In the genomic region with DNA sequence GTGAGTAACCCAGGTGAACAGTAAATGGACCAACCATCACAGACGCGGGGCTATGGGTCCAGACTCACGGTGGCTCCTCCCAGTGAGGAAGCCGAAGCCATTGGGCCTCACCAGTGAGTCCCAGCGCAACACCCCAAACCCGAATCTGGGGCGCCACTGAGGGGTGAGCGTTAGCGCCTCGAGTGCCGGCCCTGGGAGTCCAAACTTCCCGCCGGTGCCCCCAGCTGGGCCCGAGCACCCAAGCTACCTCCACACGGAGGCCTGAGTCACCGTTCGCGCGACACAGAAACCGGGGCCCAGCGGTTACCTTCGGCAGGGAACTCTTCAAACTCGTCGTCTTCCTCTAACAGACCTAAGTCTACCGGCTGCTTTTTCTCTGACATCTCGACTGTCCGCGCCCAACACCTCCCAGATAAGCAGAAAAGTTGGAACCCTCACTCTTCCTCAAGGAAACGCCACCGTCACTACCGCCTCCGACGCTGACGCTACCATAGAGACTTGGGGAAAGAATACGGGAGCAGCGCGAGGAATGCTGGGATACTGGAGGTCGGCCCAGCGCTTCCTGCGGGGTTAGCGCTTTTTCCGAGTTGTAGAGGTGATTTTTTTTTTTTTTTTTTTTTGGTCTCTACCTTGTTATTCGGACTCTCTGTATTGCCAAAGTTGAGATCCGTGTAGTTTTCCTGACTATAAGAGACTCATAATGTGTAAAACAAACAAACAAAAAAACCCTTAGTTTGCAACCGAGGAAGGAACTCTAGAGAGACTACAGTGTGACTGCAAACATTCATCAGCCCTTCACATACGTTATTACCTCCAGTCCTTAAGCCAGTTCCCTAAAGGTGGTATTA, we compare ENCODE assay signal across 8 cellular contexts. TPM values are rescaled to one million over a fixed set of nuclear protein-coding genes. Genes with fewer than 3 reads are reported as not detected.
DNase-seq lines count a peak whose midpoint lies in the region; ATAC-seq and TF ChIP-seq lines count a peak whose summit lies in the region.

A gene (minus strand): TSS at position 466 of the 848 bp plus-strand sequence. CDS start 83 bp downstream, at position 383.

- peak within 1 kb of the TSS; percentile 91 for H3K9ac ChIP-seq in fibroblast of lung (ENCODE audit: insufficient read depth, low read length)

- peaks cover 0 to 12% (median 0%) of the 10 kb centered on the region in 4 donors for H3K4me1 ChIP-seq in Peyer's patch
- peaks cover 7% of the 10 kb centered on the region for H3K4me1 ChIP-seq in fibroblast of lung (ENCODE audit: control insufficient read depth, extremely low read depth, insufficient read depth, low read length)
- H3K4me1 ChIP-seq in naive thymus-derived CD4-positive, alpha-beta T cell (ENCODE audit: control insufficient read depth in 2 of 2, insufficient read depth in 2 of 2, low read length in 2 of 2) = peaks cover 13 to 14% of the 10 kb centered on the region in 2 donors

- intact Hi-C loops in activated T-helper 1 cell treated with anti-CD3 and anti-CD28 coated beads, Interleukin-12 subunit alpha, Interleukin-12 subunit beta, Interleukin-2, Interleukin-4 antibody, amounts not matched to agents 30 ng/mL and 10 ng/mL and 1 ng/mL, durations not matched to agents 14 hours and 24 hours and 36 hours (cut with micrococcal nuclease) = loop anchor here (1.0 to 5.0 kb wide), 4 partner anchors 128 to 408 kb away; a partner anchor contains a TSS
- intact Hi-C loops in naive thymus-derived CD4-positive, alpha-beta T cell (cut with micrococcal nuclease) = loop anchor here (1.0 to 10.0 kb wide), 7 partner anchors 19 to 408 kb away; a partner anchor contains a TSS

- TF ChIP-seq CTCF in Peyer's patch (IDR thresholded peaks at IDR 0.05) = no peak
- no peak for TF ChIP-seq CTCF in fibroblast of lung (conservative IDR thresholded peaks at IDR 0.05 in 1 of 2, IDR thresholded peaks at IDR 0.05 in 1 of 2; ENCODE audit: low read depth in 1 of 2, low read length in 2 of 2)

- H3K4me1 Mint-ChIP-seq in activated T-helper 1 cell treated with anti-CD3 and anti-CD28 coated beads, Interleukin-12 subunit alpha, Interleukin-12 subunit beta, Interleukin-2, Interleukin-4 antibody, amounts not matched to agents 30 ng/mL and 10 ng/mL and 1 ng/mL, durations not matched to agents 14 hours and 24 hours and 36 hours (ENCODE audit: low read depth) = peaks cover 14% of the 10 kb centered on the region
- H3K4me1 Mint-ChIP-seq in naive thymus-derived CD4-positive, alpha-beta T cell = peaks cover 16 to 52% (median 42%) of the 10 kb centered on the region in 7 donors
- peaks cover 10 to 15% of the 10 kb centered on the region in 2 donors for H3K4me1 Mint-ChIP-seq in stimulated activated naive B cell treated with anti-CD40 and anti-IgM and Interleukin-4, amounts not matched to agents 10 μg/mL and 1 μg/mL and 100 μg/mL, for 72 hours

- no peak for TF ChIP-seq EP300 in Ishikawa (IDR thresholded peaks at IDR 0.05; ENCODE audit: borderline replicate concordance)

- H3K4me3 ChIP-seq in Peyer's patch (peak within 1 kb of the TSS; percentile 56 to 93 (median 86)), fibroblast of lung (replicated peaks in 1 of 4; ENCODE audit: control extremely low read depth in 1 of 4, insufficient read depth in 1 of 4, low read depth in 3 of 4, low read length in 4 of 4) (peak within 1 kb of the TSS; percentile 83 to 99 (median 92))
- H3K4me3 ChIP-seq in naive thymus-derived CD4-positive, alpha-beta T cell (ENCODE audit: low read length) = peak within 1 kb of the TSS; percentile 70

- H4K20me1 ChIP-seq in fibroblast of lung (ENCODE audit: control insufficient read depth, extremely low read depth, insufficient read depth, low read length) = no peaks in the 10 kb centered on the region

- peak in 1 of 2 donors; percentile 33 for TF ChIP-seq POLR2A in Peyer's patch (IDR thresholded peaks at IDR 0.05)

- H2AFZ ChIP-seq in fibroblast of lung (ENCODE audit: low read length) = peak within 1 kb of the TSS; percentile 99

- H3K27me3 Mint-ChIP-seq in activated T-helper 1 cell treated with anti-CD3 and anti-CD28 coated beads, Interleukin-12 subunit alpha, Interleukin-12 subunit beta, Interleukin-2, Interleukin-4 antibody, amounts not matched to agents 30 ng/mL and 10 ng/mL and 1 ng/mL, durations not matched to agents 14 hours and 24 hours and 36 hours (ENCODE audit: insufficient read depth) = no peaks in the 10 kb centered on the region
- H3K27me3 Mint-ChIP-seq in naive thymus-derived CD4-positive, alpha-beta T cell = peaks cover 0 to 9% (median 8%) of the 10 kb centered on the region in 5 donors
- peaks cover 0 to 3% of the 10 kb centered on the region in 2 donors for H3K27me3 Mint-ChIP-seq in stimulated activated naive B cell treated with anti-CD40 and anti-IgM and Interleukin-4, amounts not matched to agents 10 μg/mL and 1 μg/mL and 100 μg/mL, for 72 hours

- peaks cover 0 to 7% (median 0%) of the 10 kb centered on the region in 4 donors for H3K9me3 ChIP-seq in Peyer's patch
- H3K9me3 ChIP-seq in fibroblast of lung (ENCODE audit: control insufficient read depth, insufficient read depth, low read depth, low read length) = no peaks in the 10 kb centered on the region
- H3K9me3 ChIP-seq in naive thymus-derived CD4-positive, alpha-beta T cell (ENCODE audit: control insufficient read depth in 2 of 3, low read length in 3 of 3) = peaks cover 0 to 5% (median 0%) of the 10 kb centered on the region in 3 experiments

- peaks cover 20% of the 10 kb centered on the region for H3K9me3 Mint-ChIP-seq in activated T-helper 1 cell treated with anti-CD3 and anti-CD28 coated beads, Interleukin-12 subunit alpha, Interleukin-12 subunit beta, Interleukin-2, Interleukin-4 antibody, amounts not matched to agents 30 ng/mL and 10 ng/mL and 1 ng/mL, durations not matched to agents 14 hours and 24 hours and 36 hours
- H3K9me3 Mint-ChIP-seq in naive thymus-derived CD4-positive, alpha-beta T cell = peaks cover 0 to 24% (median 10%) of the 10 kb centered on the region in 11 donors
- peaks cover 14 to 24% of the 10 kb centered on the region in 2 donors for H3K9me3 Mint-ChIP-seq in stimulated activated naive B cell treated with anti-CD40 and anti-IgM and Interleukin-4, amounts not matched to agents 10 μg/mL and 1 μg/mL and 100 μg/mL, for 72 hours

- DNase-seq in DMS53 treated with DMSO at 0.1 percent for 48 hours (lab: John Stamatoyannopoulos, UW; ENCODE audit: unreplicated experiment) (peak; percentile 87), Peyer's patch (peak; percentile 83 to 93 (median 85)), fibroblast of lung (ENCODE audit: low read depth in 2 of 2) (peak; percentile 87 to 92)
- peak; percentile 53 for DNase-seq in activated T-helper 1 cell treated with anti-CD3 and anti-CD28 coated beads, Interleukin-12 subunit alpha, Interleukin-12 subunit beta, Interleukin-2, Interleukin-4 antibody, amounts not matched to agents 30 ng/mL and 10 ng/mL and 1 ng/mL, durations not matched to agents 14 hours and 24 hours and 36 hours (ENCODE audit: low spot score)
- DNase-seq in naive thymus-derived CD4-positive, alpha-beta T cell = peak; percentile 20 to 65 (median 53)
- peak; percentile 61 for DNase-seq in stimulated activated naive B cell treated with anti-CD40 and anti-IgM and Interleukin-4, amounts not matched to agents 10 μg/mL and 1 μg/mL and 100 μg/mL, for 72 hours

- no peaks in the 10 kb centered on the region for H3K36me3 ChIP-seq in Peyer's patch
- H3K36me3 ChIP-seq in fibroblast of lung (ENCODE audit: control insufficient read depth, insufficient read depth, low read length) = no peaks in the 10 kb centered on the region
- peaks cover 0 to 4% (median 0%) of the 10 kb centered on the region in 3 experiments for H3K36me3 ChIP-seq in naive thymus-derived CD4-positive, alpha-beta T cell (ENCODE audit: control insufficient read depth in 2 of 3, insufficient read depth in 3 of 3, low read length in 3 of 3)

- H3K27ac ChIP-seq in Peyer's patch (peak within 1 kb of the TSS; percentile 73 to 89 (median 82)), fibroblast of lung (ENCODE audit: insufficient read depth, low read length) (peak within 1 kb of the TSS; percentile 98)
- H3K27ac ChIP-seq in naive thymus-derived CD4-positive, alpha-beta T cell (ENCODE audit: low read depth, low read length) = peak within 1 kb of the TSS; percentile 74

- no peak for TF ChIP-seq RAD21 in Ishikawa (IDR thresholded peaks at IDR 0.05; ENCODE audit: low read depth)

- H3K4me2 ChIP-seq in fibroblast of lung (ENCODE audit: extremely low read depth, insufficient read depth, low read length) = peak within 1 kb of the TSS; percentile 89

- H3K27me3 ChIP-seq in Peyer's patch = no peaks in the 10 kb centered on the region
- H3K27me3 ChIP-seq in fibroblast of lung (ENCODE audit: control insufficient read depth, insufficient read depth, low read length) = no peaks in the 10 kb centered on the region
- no peaks in the 10 kb centered on the region for H3K27me3 ChIP-seq in naive thymus-derived CD4-positive, alpha-beta T cell (ENCODE audit: control insufficient read depth in 2 of 2, insufficient read depth in 2 of 2, low read length in 2 of 2)

- peak within 1 kb of the TSS; percentile 98 for H3K27ac Mint-ChIP-seq in activated T-helper 1 cell treated with anti-CD3 and anti-CD28 coated beads, Interleukin-12 subunit alpha, Interleukin-12 subunit beta, Interleukin-2, Interleukin-4 antibody, amounts not matched to agents 30 ng/mL and 10 ng/mL and 1 ng/mL, durations not matched to agents 14 hours and 24 hours and 36 hours
- peak within 1 kb of the TSS; percentile 88 to 100 (median 97) for H3K27ac Mint-ChIP-seq in naive thymus-derived CD4-positive, alpha-beta T cell
- H3K27ac Mint-ChIP-seq in stimulated activated naive B cell treated with anti-CD40 and anti-IgM and Interleukin-4, amounts not matched to agents 10 μg/mL and 1 μg/mL and 100 μg/mL, for 72 hours = peak within 1 kb of the TSS; percentile 98

- H3K36me3 Mint-ChIP-seq in activated T-helper 1 cell treated with anti-CD3 and anti-CD28 coated beads, Interleukin-12 subunit alpha, Interleukin-12 subunit beta, Interleukin-2, Interleukin-4 antibody, amounts not matched to agents 30 ng/mL and 10 ng/mL and 1 ng/mL, durations not matched to agents 14 hours and 24 hours and 36 hours (ENCODE audit: low read depth) = peaks cover 18% of the 10 kb centered on the region
- H3K36me3 Mint-ChIP-seq in naive thymus-derived CD4-positive, alpha-beta T cell = peaks cover 3 to 16% (median 10%) of the 10 kb centered on the region in 5 donors
- peaks cover 13 to 22% of the 10 kb centered on the region in 2 donors for H3K36me3 Mint-ChIP-seq in stimulated activated naive B cell treated with anti-CD40 and anti-IgM and Interleukin-4, amounts not matched to agents 10 μg/mL and 1 μg/mL and 100 μg/mL, for 72 hours

- CTCF ChIA-PET in naive thymus-derived CD4-positive, alpha-beta T cell (lab: Charles Lee) = no interaction called here

- peak within 1 kb of the TSS; percentile 99 for H3K4me3 Mint-ChIP-seq in activated T-helper 1 cell treated with anti-CD3 and anti-CD28 coated beads, Interleukin-12 subunit alpha, Interleukin-12 subunit beta, Interleukin-2, Interleukin-4 antibody, amounts not matched to agents 30 ng/mL and 10 ng/mL and 1 ng/mL, durations not matched to agents 14 hours and 24 hours and 36 hours
- peak within 1 kb of the TSS; percentile 96 to 100 (median 100) for H3K4me3 Mint-ChIP-seq in naive thymus-derived CD4-positive, alpha-beta T cell
- H3K4me3 Mint-ChIP-seq in stimulated activated naive B cell treated with anti-CD40 and anti-IgM and Interleukin-4, amounts not matched to agents 10 μg/mL and 1 μg/mL and 100 μg/mL, for 72 hours = peak within 1 kb of the TSS; percentile 92 to 99

- peak; percentile 95 for ATAC-seq in GM21576 (IDR thresholded peaks at IDR 0.05; ENCODE audit: unreplicated experiment)
- peak; percentile 88 for ATAC-seq in naive thymus-derived CD4-positive, alpha-beta T cell
- ATAC-seq in stimulated activated naive B cell treated with anti-CD40 and anti-IgM and Interleukin-4, amounts not matched to agents 10 μg/mL and 1 μg/mL and 100 μg/mL, for 72 hours (replicated peaks) = peak; percentile 90 to 94

- peaks cover 39% of the 10 kb centered on the region for H3K79me2 ChIP-seq in fibroblast of lung (ENCODE audit: control insufficient read depth, insufficient read depth, low read length)

- POLR2A ChIA-PET in naive thymus-derived CD4-positive, alpha-beta T cell (lab: Charles Lee) = no interaction called here

RNA-seq across cellular contexts. Expression of the gene that starts here (rescaled TPM):
- 10 to 100 TPM in 3 of 4 donors, 1 to 10 TPM in 1; 9.2 to 20.0 (median 15.3) TPM for total RNA-seq in Peyer's patch
- total RNA-seq in activated T-helper 1 cell treated with anti-CD3 and anti-CD28 coated beads, Interleukin-12 subunit alpha, Interleukin-12 subunit beta, Interleukin-2, Interleukin-4 antibody, amounts not matched to agents 30 ng/mL and 10 ng/mL and 1 ng/mL, durations not matched to agents 14 hours and 24 hours and 36 hours = 41.2 and 42.8 TPM in 2 replicates
- total RNA-seq in fibroblast of lung = 50.8 and 52.7 TPM in 2 replicates
- polyA plus RNA-seq in fibroblast of lung = 123 and 184 TPM in 2 replicates
- 562 and 590 TPM in 2 replicates for polyA plus RNA-seq in fibroblast of lung (2012)
- polyA minus RNA-seq in fibroblast of lung (ENCODE audit: low replicate concordance) = 22.0 TPM in 1 of 2 replicates, not detected in the other
- 10 to 100 TPM; 15.4 to 46.6 (median 28.3) TPM for total RNA-seq in naive thymus-derived CD4-positive, alpha-beta T cell
- 100 to 1,000 TPM in 1 of 2 donors, 10 to 100 TPM in 1; 61.5 to 102 TPM for polyA plus RNA-seq in naive thymus-derived CD4-positive, alpha-beta T cell

Comparison
In these comparisons a context has a peak if more than half of its experiments do, and no peak if none do; other contexts are left out.
1. Peak in every context shown above with its lines: DNase-seq, ATAC-seq, H3K4me3 ChIP-seq and H3K27ac ChIP-seq.